In genomic region chr12:68861890-68862289, GRCh38 we compare ENCODE assay signal across 38 cellular contexts.
"Had no signal": no experiment of that assay in that cellular context is flagged by ENCODE, and none has a peak within 500 bp of the region (broad histone marks: within the 10 kb centered on the region; RNA-seq: fewer than 3 reads in every experiment).

No MANE protein-coding gene starts in this region.

- H3K27me3 ChIP-seq: ascending aorta, cardiac muscle cell, dorsolateral prefrontal cortex, gastroesophageal sphincter, pancreas, thyroid gland, upper lobe of right lung had no signal

- H3K27ac ChIP-seq: ascending aorta, cardiac muscle cell, coronary artery, gastroesophageal sphincter, pancreas, prostate gland, skin epidermis, thyroid gland, upper lobe of right lung had no signal

- H3K4me3 ChIP-seq: ascending aorta, cardiac muscle cell, coronary artery, dorsolateral prefrontal cortex, gastroesophageal sphincter, pancreas, prostate gland, skin epidermis, thyroid gland, upper lobe of right lung had no signal

- H3K36me3 ChIP-seq: ascending aorta, cardiac muscle cell, pancreas, prostate gland, thyroid gland had no signal

- H3K36me3 Mint-ChIP-seq: activated naive CD4-positive, alpha-beta T cell treated with anti-CD3 and anti-CD28 coated beads, Interleukin-2, amount 10 ng/mL, durations not matched to agents 7 days and 5 days; activated naive CD8-positive, alpha-beta T cell treated with anti-CD3 and anti-CD28 coated beads, Interleukin-2, amount 10 ng/mL, durations not matched to agents 7 days and 5 days; brain; mesothelial cell of epicardium; naive thymus-derived CD8-positive, alpha-beta T cell; stimulated activated effector memory CD8-positive, alpha-beta T cell treated with anti-CD3 and anti-CD28 coated beads, Interleukin-12 subunit alpha, Interleukin-12 subunit beta, amount 100 ng/mL, for 72 hours had no signal

- H3K27ac Mint-ChIP-seq: activated CD4-positive, alpha-beta memory T cell treated with anti-CD3 and anti-CD28 coated beads, Interleukin-2, amount 10 ng/mL, durations not matched to agents 7 days and 5 days; activated CD4-positive, alpha-beta T cell treated with anti-CD3 and anti-CD28 coated beads, Interleukin-2, amount 10 ng/mL, durations not matched to agents 7 days and 5 days; activated naive CD4-positive, alpha-beta T cell treated with anti-CD3 and anti-CD28 coated beads, Interleukin-2, amount 10 ng/mL, durations not matched to agents 7 days and 5 days; activated naive CD8-positive, alpha-beta T cell treated with anti-CD3 and anti-CD28 coated beads, Interleukin-2, amount 10 ng/mL, durations not matched to agents 7 days and 5 days; activated T-cell treated with anti-CD3 and anti-CD28 coated beads, Interleukin-2, amount 50 U/mL, for 24 hours; brain; mesothelial cell of epicardium; naive thymus-derived CD8-positive, alpha-beta T cell; stimulated activated effector memory CD8-positive, alpha-beta T cell treated with anti-CD3 and anti-CD28 coated beads, Interleukin-12 subunit alpha, Interleukin-12 subunit beta, amount 100 ng/mL, for 72 hours; stimulated activated naive CD8-positive, alpha-beta T cell treated with anti-CD3 and anti-CD28 coated beads, Interleukin-15, amount 100 ng/mL, for 72 hours had no signal

- H3K27me3 Mint-ChIP-seq: activated CD4-positive, alpha-beta memory T cell treated with anti-CD3 and anti-CD28 coated beads, Interleukin-2, amount 10 ng/mL, durations not matched to agents 7 days and 5 days; activated CD4-positive, alpha-beta T cell treated with anti-CD3 and anti-CD28 coated beads, Interleukin-2, amount 10 ng/mL, durations not matched to agents 7 days and 5 days; activated naive CD4-positive, alpha-beta T cell treated with anti-CD3 and anti-CD28 coated beads, Interleukin-2, amount 10 ng/mL, durations not matched to agents 7 days and 5 days; activated T-cell treated with anti-CD3 and anti-CD28 coated beads, Interleukin-2, amount 50 U/mL, for 24 hours; brain; stimulated activated naive CD8-positive, alpha-beta T cell treated with anti-CD3 and anti-CD28 coated beads, Interleukin-15, amount 100 ng/mL, for 72 hours had no signal

- H3K4me1 Mint-ChIP-seq: activated CD4-positive, alpha-beta memory T cell treated with anti-CD3 and anti-CD28 coated beads, Interleukin-2, amount 10 ng/mL, durations not matched to agents 7 days and 5 days; activated naive CD4-positive, alpha-beta T cell treated with anti-CD3 and anti-CD28 coated beads, Interleukin-2, amount 10 ng/mL, durations not matched to agents 7 days and 5 days; activated naive CD8-positive, alpha-beta T cell treated with anti-CD3 and anti-CD28 coated beads, Interleukin-2, amount 10 ng/mL, durations not matched to agents 7 days and 5 days; naive thymus-derived CD8-positive, alpha-beta T cell; neural crest cell; stimulated activated naive CD8-positive, alpha-beta T cell treated with anti-CD3 and anti-CD28 coated beads, Interleukin-15, amount 100 ng/mL, for 72 hours had no signal

- H3K9me3 ChIP-seq: ascending aorta, gastroesophageal sphincter, pancreas, prostate gland, thyroid gland, upper lobe of right lung had no signal

- H3K9me3 Mint-ChIP-seq: activated CD4-positive, alpha-beta memory T cell treated with anti-CD3 and anti-CD28 coated beads, Interleukin-2, amount 10 ng/mL, durations not matched to agents 7 days and 5 days; activated CD4-positive, alpha-beta T cell treated with anti-CD3 and anti-CD28 coated beads, Interleukin-2, amount 10 ng/mL, durations not matched to agents 7 days and 5 days; activated naive CD4-positive, alpha-beta T cell treated with anti-CD3 and anti-CD28 coated beads, Interleukin-2, amount 10 ng/mL, durations not matched to agents 7 days and 5 days; activated naive CD8-positive, alpha-beta T cell treated with anti-CD3 and anti-CD28 coated beads, Interleukin-2, amount 10 ng/mL, durations not matched to agents 7 days and 5 days; activated T-cell treated with anti-CD3 and anti-CD28 coated beads, Interleukin-2, amount 50 U/mL, for 24 hours; brain; mesothelial cell of epicardium; naive thymus-derived CD8-positive, alpha-beta T cell; neural crest cell; stimulated activated effector memory CD8-positive, alpha-beta T cell treated with anti-CD3 and anti-CD28 coated beads, Interleukin-12 subunit alpha, Interleukin-12 subunit beta, amount 100 ng/mL, for 72 hours; stimulated activated naive CD8-positive, alpha-beta T cell treated with anti-CD3 and anti-CD28 coated beads, Interleukin-15, amount 100 ng/mL, for 72 hours had no signal

- ATAC-seq: gastroesophageal sphincter; left colon; naive thymus-derived CD8-positive, alpha-beta T cell; pancreas; sciatic nerve; stimulated activated effector memory CD8-positive, alpha-beta T cell treated with anti-CD3 and anti-CD28 coated beads, Interleukin-12 subunit alpha, Interleukin-12 subunit beta, amount 100 ng/mL, for 72 hours; stimulated activated naive CD8-positive, alpha-beta T cell treated with anti-CD3 and anti-CD28 coated beads, Interleukin-15, amount 100 ng/mL, for 72 hours; upper lobe of right lung had no signal

- H3K4me3 Mint-ChIP-seq: activated CD4-positive, alpha-beta memory T cell treated with anti-CD3 and anti-CD28 coated beads, Interleukin-2, amount 10 ng/mL, durations not matched to agents 7 days and 5 days; activated CD4-positive, alpha-beta T cell treated with anti-CD3 and anti-CD28 coated beads, Interleukin-2, amount 10 ng/mL, durations not matched to agents 7 days and 5 days; activated naive CD4-positive, alpha-beta T cell treated with anti-CD3 and anti-CD28 coated beads, Interleukin-2, amount 10 ng/mL, durations not matched to agents 7 days and 5 days; activated naive CD8-positive, alpha-beta T cell treated with anti-CD3 and anti-CD28 coated beads, Interleukin-2, amount 10 ng/mL, durations not matched to agents 7 days and 5 days; activated T-cell treated with anti-CD3 and anti-CD28 coated beads, Interleukin-2, amount 50 U/mL, for 24 hours; brain; mesothelial cell of epicardium; naive thymus-derived CD8-positive, alpha-beta T cell; neural crest cell; stimulated activated effector memory CD8-positive, alpha-beta T cell treated with anti-CD3 and anti-CD28 coated beads, Interleukin-12 subunit alpha, Interleukin-12 subunit beta, amount 100 ng/mL, for 72 hours; stimulated activated naive CD8-positive, alpha-beta T cell treated with anti-CD3 and anti-CD28 coated beads, Interleukin-15, amount 100 ng/mL, for 72 hours had no signal

- DNase-seq: activated CD4-positive, alpha-beta memory T cell treated with anti-CD3 and anti-CD28 coated beads, Interleukin-2, amount 10 ng/mL, durations not matched to agents 7 days and 5 days; activated CD4-positive, alpha-beta T cell treated with anti-CD3 and anti-CD28 coated beads for 1 hour; activated CD4-positive, alpha-beta T cell treated with anti-CD3 and anti-CD28 coated beads, Interleukin-2, amount 10 ng/mL, durations not matched to agents 7 days and 5 days; activated CD8-positive, alpha-beta memory T cell treated with anti-CD3 and anti-CD28 coated beads, Interleukin-2, amount 50 U/mL, for 48 hours; activated gamma-delta T cell; activated naive CD4-positive, alpha-beta T cell treated with anti-CD3 and anti-CD28 coated beads, Interleukin-2, amount 10 ng/mL, durations not matched to agents 7 days and 5 days; activated naive CD8-positive, alpha-beta T cell treated with anti-CD3 and anti-CD28 coated beads, Interleukin-2, amount 10 ng/mL, durations not matched to agents 7 days and 5 days; activated T-cell treated with anti-CD3 and anti-CD28 coated beads, Interleukin-2, amount 50 U/mL, for 24 hours; cerebellar nuclear complex; dorsolateral prefrontal cortex; effector memory CD4-positive, alpha-beta T cell; erythroblast; head of caudate nucleus; hippocampal formation; kidney; left colon; mammary epithelial cell; naive thymus-derived CD8-positive, alpha-beta T cell; nucleus accumbens; pancreas; retina; stimulated activated CD4-positive, alpha-beta T cell treated with anti-CD3 and anti-CD28 coated beads, Interleukin-12 subunit alpha, Interleukin-12 subunit beta, amount 100 ng/mL, for 4 hours; stimulated activated CD4-positive, alpha-beta T cell treated with anti-CD3 and anti-CD28 coated beads, Interleukin-4, amount 100 ng/mL, for 24 hours; stimulated activated naive CD8-positive, alpha-beta T cell treated with anti-CD3 and anti-CD28 coated beads, Interleukin-15, amount 100 ng/mL, for 72 hours; substantia nigra; thyroid gland; upper lobe of right lung had no signal

- H3K4me1 ChIP-seq: ascending aorta, pancreas, prostate gland, thyroid gland, upper lobe of right lung had no signal
